16 cellular contexts compared by ENCODE assay signal in the genomic region with DNA sequence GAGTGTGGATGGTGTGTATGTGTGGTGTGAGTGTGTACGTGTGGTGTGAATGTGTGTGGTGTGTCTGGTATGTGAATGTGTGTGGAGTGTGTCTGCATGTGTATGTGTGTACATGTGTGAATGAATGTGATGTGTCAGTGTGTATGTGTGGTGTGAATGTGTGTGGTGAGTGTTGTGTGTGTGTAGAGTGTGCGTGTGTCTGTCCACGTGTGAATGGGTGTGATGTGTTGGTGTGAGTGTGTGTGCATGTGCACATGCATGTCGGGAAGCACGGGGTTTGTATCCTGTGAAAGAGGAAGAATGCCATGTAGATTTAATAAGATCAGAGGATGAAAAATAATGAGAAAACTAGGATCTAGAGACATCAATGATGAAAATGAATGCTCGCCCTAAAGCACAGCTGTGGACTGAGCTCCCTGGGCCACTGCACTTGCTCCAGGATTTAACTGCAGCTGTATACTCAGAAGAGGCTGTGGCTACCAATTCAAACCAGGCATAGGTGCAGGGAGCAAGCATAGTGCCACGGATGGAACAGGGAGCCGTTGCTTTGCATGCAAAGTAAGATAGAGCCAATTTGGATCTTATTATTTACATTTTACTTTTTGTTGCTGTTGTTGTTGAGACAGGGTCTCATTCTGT.
"Had no signal": no experiment of that assay in that cellular context is flagged by ENCODE, and none has a peak within 500 bp of the region (broad histone marks: within the 10 kb centered on the region; RNA-seq: fewer than 3 reads in every experiment).

No MANE protein-coding gene starts in this region.

- H2AFZ ChIP-seq: neural progenitor cell had no signal

- H3K4me2 ChIP-seq: neural progenitor cell had no signal

- DNase-seq: activated CD4-positive, alpha-beta memory T cell treated with anti-CD3 and anti-CD28 coated beads, Interleukin-2, amount 10 ng/mL, durations not matched to agents 7 days and 5 days; activated CD4-positive, alpha-beta T cell treated with anti-CD3 and anti-CD28 coated beads for 36 hours; activated naive CD4-positive, alpha-beta T cell treated with Interleukin-2 at 50 U/mL for 16 hours; activated T-cell treated with anti-CD3 and anti-CD28 coated beads, Interleukin-2, amount 50 U/mL, for 24 hours; aorta; effector CD4-positive, alpha-beta T cell; left ventricle myocardium superior; psoas muscle; right cardiac atrium; transverse colon had no signal

- H3K27ac Mint-ChIP-seq: activated CD4-positive, alpha-beta memory T cell treated with anti-CD3 and anti-CD28 coated beads, Interleukin-2, amount 10 ng/mL, durations not matched to agents 7 days and 5 days; activated CD4-positive, alpha-beta T cell treated with anti-CD3 and anti-CD28 coated beads for 36 hours; activated T-cell treated with anti-CD3 and anti-CD28 coated beads, Interleukin-2, amount 50 U/mL, for 24 hours; activated T-helper 2 cell treated with anti-CD3 and anti-CD28 coated beads, Interferon-gamma antibody, Interleukin-2, Interleukin-4, amounts not matched to agents 10 μg/mL and 5 μg/mL and 100 μg/mL, durations not matched to agents 14 hours and 24 hours and 36 hours; neural progenitor cell; stimulated activated naive CD8-positive, alpha-beta T cell treated with anti-CD3 and anti-CD28 coated beads, Interleukin-15, Interleukin-2, amounts not matched to agents 100 ng/mL and 50 ng/mL, for 24 hours had no signal

- H3K4me1 ChIP-seq: breast epithelium, vagina had no signal

- H3K4me3 ChIP-seq: breast epithelium, neural progenitor cell, psoas muscle, skin epidermis, transverse colon, vagina had no signal

- H3K4me3 Mint-ChIP-seq: activated CD4-positive, alpha-beta memory T cell treated with anti-CD3 and anti-CD28 coated beads, Interleukin-2, amount 10 ng/mL, durations not matched to agents 7 days and 5 days; activated CD4-positive, alpha-beta T cell treated with anti-CD3 and anti-CD28 coated beads for 36 hours; activated T-cell treated with anti-CD3 and anti-CD28 coated beads, Interleukin-2, amount 50 U/mL, for 24 hours; neural progenitor cell; stimulated activated naive CD8-positive, alpha-beta T cell treated with anti-CD3 and anti-CD28 coated beads, Interleukin-15, Interleukin-2, amounts not matched to agents 100 ng/mL and 50 ng/mL, for 24 hours had no signal

- ATAC-seq: left ventricle myocardium superior, psoas muscle had no signal

- H3K27me3 ChIP-seq: breast epithelium, neural progenitor cell, transverse colon, vagina had no signal

- H3K9me3 ChIP-seq: breast epithelium, psoas muscle, transverse colon, vagina had no signal

- H3K27ac ChIP-seq: breast epithelium, neural progenitor cell, psoas muscle, transverse colon, vagina had no signal

- H3K9ac ChIP-seq: neural progenitor cell had no signal

- H3K36me3 Mint-ChIP-seq: neural progenitor cell had no signal

- H3K9me3 Mint-ChIP-seq: activated CD4-positive, alpha-beta memory T cell treated with anti-CD3 and anti-CD28 coated beads, Interleukin-2, amount 10 ng/mL, durations not matched to agents 7 days and 5 days; activated T-cell treated with anti-CD3 and anti-CD28 coated beads, Interleukin-2, amount 50 U/mL, for 24 hours; activated T-helper 2 cell treated with anti-CD3 and anti-CD28 coated beads, Interferon-gamma antibody, Interleukin-2, Interleukin-4, amounts not matched to agents 10 μg/mL and 5 μg/mL and 100 μg/mL, durations not matched to agents 14 hours and 24 hours and 36 hours; neural progenitor cell; stimulated activated naive CD8-positive, alpha-beta T cell treated with anti-CD3 and anti-CD28 coated beads, Interleukin-15, Interleukin-2, amounts not matched to agents 100 ng/mL and 50 ng/mL, for 24 hours had no signal

- H3K27me3 Mint-ChIP-seq: activated CD4-positive, alpha-beta memory T cell treated with anti-CD3 and anti-CD28 coated beads, Interleukin-2, amount 10 ng/mL, durations not matched to agents 7 days and 5 days; activated CD4-positive, alpha-beta T cell treated with anti-CD3 and anti-CD28 coated beads for 36 hours; activated T-cell treated with anti-CD3 and anti-CD28 coated beads, Interleukin-2, amount 50 U/mL, for 24 hours; stimulated activated naive CD8-positive, alpha-beta T cell treated with anti-CD3 and anti-CD28 coated beads, Interleukin-15, Interleukin-2, amounts not matched to agents 100 ng/mL and 50 ng/mL, for 24 hours had no signal

- H3K36me3 ChIP-seq: breast epithelium, neural progenitor cell, transverse colon had no signal
